Comparison of ENCODE assay signal across 9 cellular contexts in the genomic region with DNA sequence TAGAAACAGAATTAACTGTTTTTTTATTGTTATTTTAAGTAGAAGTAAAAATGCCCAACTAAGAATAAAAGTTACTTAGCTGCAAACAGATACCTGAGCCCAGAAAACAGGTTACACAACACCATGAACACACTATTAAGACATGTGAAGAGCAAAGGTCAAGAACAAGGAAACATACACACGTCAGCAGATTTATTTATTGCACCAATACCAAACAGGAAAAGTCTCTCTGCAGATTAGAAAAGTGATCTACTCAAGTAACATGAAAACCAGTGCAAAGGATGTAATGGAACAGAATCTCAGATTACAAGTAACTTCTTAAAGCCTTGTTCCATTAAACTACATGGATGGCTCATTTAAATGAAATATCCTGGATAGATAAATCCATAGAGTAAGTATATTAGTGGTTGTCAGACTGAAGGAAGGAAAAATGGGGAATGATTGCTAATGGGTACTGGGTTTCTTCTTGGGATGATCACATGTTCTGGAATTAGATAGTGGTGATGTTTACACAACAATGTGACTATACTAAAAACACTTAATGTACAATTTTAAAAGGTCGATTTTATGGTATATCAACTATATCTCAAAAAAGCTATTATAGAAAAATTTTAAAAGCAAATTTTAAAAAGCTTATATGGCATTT. TPM values are rescaled to one million over a fixed set of nuclear protein-coding genes. Genes with fewer than 3 reads are reported as not detected.
A peak's percentile ranks its signal among the peaks of the same experiment; 100 is the strongest.
DNase-seq lines count a peak whose midpoint lies in the region; ATAC-seq and TF ChIP-seq lines count a peak whose summit lies in the region.
"Had no signal": no experiment of that assay in that cellular context is flagged by ENCODE, and none has a peak within 500 bp of the region (broad histone marks: within the 10 kb centered on the region; RNA-seq: fewer than 3 reads in every experiment).

No MANE protein-coding gene starts in this region.

- H3K4me2 ChIP-seq in GM23248 (ENCODE audit: unreplicated experiment) = no peak overlapping the region

- no peaks in the 10 kb centered on the region for H3K27me3 ChIP-seq in GM23248 (replicated peaks; ENCODE audit: insufficient read depth)
- no peaks in the 10 kb centered on the region for H3K27me3 ChIP-seq in RWPE2 (ENCODE audit: insufficient read depth, poor library complexity, severe bottlenecking)
- no peaks in the 10 kb centered on the region for H3K27me3 ChIP-seq in psoas muscle (ENCODE audit: insufficient read depth in 3 of 3, low read length in 2 of 3)

- no peaks in the 10 kb centered on the region for H3F3A ChIP-seq in GM23248 (ENCODE audit: insufficient read depth)

- TF ChIP-seq CTCF in RWPE2 (IDR thresholded peaks at IDR 0.05; ENCODE audit: poor library complexity, severe bottlenecking) (no peak), fibroblast of mammary gland (conservative IDR thresholded peaks at IDR 0.05; ENCODE audit: control insufficient read depth, insufficient read depth, low read depth, low read length) (no peak), psoas muscle (IDR thresholded peaks at IDR 0.05) (no peak)

- WGBS in GM23248 (ENCODE audit: low coverage in 1 of 2, low lambda C conversion rate in 2 of 2, missing lambda C conversion rate in 2 of 2), 2 experiments = 76 to 83% methylated on average over 2 of the region's 2 CpGs
- WGBS in psoas muscle, 3 donors = 27 to 48% (median 32%) methylated on average over 2 of the region's 2 CpGs

- no peak overlapping the region for H3K27ac ChIP-seq in GM23248
- H3K27ac ChIP-seq in RWPE2 (ENCODE audit: poor library complexity, severe bottlenecking) = peak overlapping the region; percentile 44
- peak overlapping the region; percentile 79 for H3K27ac ChIP-seq in psoas muscle

- peaks cover 5% of the 10 kb centered on the region for H3K4me1 ChIP-seq in GM23248 (ENCODE audit: insufficient read depth)
- peaks cover 15% of the 10 kb centered on the region for H3K4me1 ChIP-seq in RWPE2 (ENCODE audit: insufficient read depth, poor library complexity, severe bottlenecking)
- peaks cover 41% of the 10 kb centered on the region for H3K4me1 ChIP-seq in psoas muscle

- peaks cover 97% of the 10 kb centered on the region for H3K79me2 ChIP-seq in GM23248 (ENCODE audit: insufficient read depth)

- no peak overlapping the region for H2AFZ ChIP-seq in GM23248

- DNase-seq in GM23248 (peak; percentile 14), RWPE2 (ENCODE audit: low spot score) (no peak), fibroblast of mammary gland (ENCODE audit: low read depth) (peak; percentile 77), psoas muscle (no peak), activated gamma-delta T cell treated with Interleukin-2 at 50 U/mL for 16 hours (no peak)
- DNase-seq in activated CD8-positive, alpha-beta memory T cell treated with anti-CD3 and anti-CD28 coated beads, Interleukin-2, amount 50 U/mL, for 48 hours = no peak
- DNase-seq: NCI-H187 had no signal

- ATAC-seq in RWPE2 (ENCODE audit: low read depth) (peak; percentile 91), psoas muscle (peak; percentile 82 to 89 (median 86)), HG03521 (IDR thresholded peaks at IDR 0.05; ENCODE audit: unreplicated experiment) (no peak), HG02938 (IDR thresholded peaks at IDR 0.05; ENCODE audit: unreplicated experiment) (no peak)

- no peaks in the 10 kb centered on the region for H4K20me1 ChIP-seq in GM23248 (ENCODE audit: insufficient read depth)

- no peaks in the 10 kb centered on the region for H3K9me2 ChIP-seq in GM23248 (ENCODE audit: insufficient read depth)

- H3K4me3 ChIP-seq in GM23248 = no peak overlapping the region
- no peak overlapping the region for H3K4me3 ChIP-seq in RWPE2 (ENCODE audit: severe bottlenecking)
- H3K4me3 ChIP-seq in fibroblast of mammary gland (ENCODE audit: control insufficient read depth, low read depth, low read length) = no peak overlapping the region
- H3K4me3 ChIP-seq in psoas muscle = no peak overlapping the region

- in situ Hi-C loops in GM23248 (cut with MboI) = no loop called here

- no peak overlapping the region for H3K9ac ChIP-seq in GM23248

- H3K9me3 ChIP-seq in GM23248 (ENCODE audit: low read depth) = no peaks in the 10 kb centered on the region
- H3K9me3 ChIP-seq in RWPE2 (ENCODE audit: severe bottlenecking) = no peaks in the 10 kb centered on the region
- H3K9me3 ChIP-seq in psoas muscle = no peaks in the 10 kb centered on the region

- intact Hi-C loops in psoas muscle (cut with DNase I) = no loop called here

- H3K36me3 ChIP-seq in GM23248 (ENCODE audit: low read depth) = peaks cover 15% of the 10 kb centered on the region
- H3K36me3 ChIP-seq in RWPE2 (ENCODE audit: low read depth) = peaks cover 33% of the 10 kb centered on the region
- peaks cover 0 to 23% of the 10 kb centered on the region in 2 donors for H3K36me3 ChIP-seq in psoas muscle (ENCODE audit: insufficient read depth in 1 of 2, low read depth in 1 of 2)

RNA-seq across cellular contexts. Expression of a gene that starts 6.1 kb away (rescaled TPM):
- total RNA-seq in GM23248 (2014; rRNA removed; shearing (Covaris generic)) = 40.7 and 57.2 TPM in 2 replicates
- 87.4 and 89.2 TPM in 2 replicates for polyA plus RNA-seq in GM23248 (2016; fragmentation: Nextera tagmentation; extraction: Ambion mirVana)
- 100 to 1,000 TPM; 161 to 238 (median 206) TPM for total RNA-seq in psoas muscle
- polyA plus RNA-seq in psoas muscle = 100 to 1,000 TPM; 116 to 188 (median 126) TPM

RNA-seq across cellular contexts. Expression of a gene that starts 22.1 kb away (rescaled TPM):
- 32.0 and 41.7 TPM in 2 replicates for total RNA-seq in GM23248 (2014; rRNA removed; shearing (Covaris generic))
- 19.3 and 19.7 TPM in 2 replicates for polyA plus RNA-seq in GM23248 (2016; fragmentation: Nextera tagmentation; extraction: Ambion mirVana)
- 10 to 100 TPM in 3 of 4 donors, 1 to 10 TPM in 1; 5.7 to 25.2 (median 13.7) TPM for total RNA-seq in psoas muscle
- polyA plus RNA-seq in psoas muscle = 10 to 100 TPM in 2 of 3 donors, 1 to 10 TPM in 1; 6.7 to 18.9 (median 17.2) TPM

Comparison
In these comparisons a context has a peak if more than half of its experiments do, and no peak if none do; other contexts are left out.
1. DNase-seq: peak in GM23248 (single experiment) and fibroblast of mammary gland (single experiment); none in RWPE2 (single experiment), psoas muscle (0 of 2), activated CD8-positive, alpha-beta memory T cell treated with anti-CD3 and anti-CD28 coated beads, Interleukin-2, amount 50 U/mL, for 48 hours (single experiment) and activated gamma-delta T cell treated with Interleukin-2 at 50 U/mL for 16 hours (single experiment).
2. ATAC-seq: peak in RWPE2 (single experiment) and psoas muscle (4 of 4); none in HG03521 (single experiment) and HG02938 (single experiment).